Comparison of ENCODE assay signal across 20 cellular contexts in the genomic region with DNA sequence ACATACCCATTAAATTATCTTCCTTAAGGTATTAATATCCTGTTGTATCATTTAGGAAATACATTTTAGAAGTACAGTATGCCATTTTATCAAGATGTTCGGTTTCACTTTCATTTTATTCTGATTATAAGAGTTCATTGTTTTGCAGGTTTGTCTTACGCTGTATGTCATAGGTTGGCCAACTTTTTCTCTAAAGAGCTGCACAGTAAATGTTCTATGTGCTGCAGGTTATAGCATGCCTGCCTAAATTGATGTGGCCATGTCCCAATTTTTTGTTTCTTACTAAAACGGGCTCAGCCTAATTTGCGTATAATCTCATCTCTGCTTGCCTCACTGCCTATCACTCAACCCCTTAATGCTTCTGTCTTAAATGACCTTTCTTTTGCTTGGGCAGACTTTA.
DNase-seq lines count a peak whose midpoint lies in the region; ATAC-seq and TF ChIP-seq lines count a peak whose summit lies in the region.
"Had no signal": no experiment of that assay in that cellular context is flagged by ENCODE, and none has a peak within 500 bp of the region (broad histone marks: within the 10 kb centered on the region; RNA-seq: fewer than 3 reads in every experiment).

No MANE protein-coding gene starts in this region.

- peaks cover 9% of the 10 kb centered on the region for H3K27me3 Mint-ChIP-seq in CD8-positive, alpha-beta T cell (ENCODE audit: low read depth)
- H3K27me3 Mint-ChIP-seq: type B pancreatic cell had no signal

- H3F3A ChIP-seq in Loucy (ENCODE audit: low read depth), result no peaks in the 10 kb centered on the region

- H3K27ac Mint-ChIP-seq in CD8-positive, alpha-beta T cell, result no peak overlapping the region
- H3K27ac Mint-ChIP-seq: stimulated activated naive CD8-positive, alpha-beta T cell treated with anti-CD3 and anti-CD28 coated beads, Interleukin-15, Interleukin-2, amounts not matched to agents 100 ng/mL and 50 ng/mL, for 24 hours; type B pancreatic cell had no signal

- no peak for ATAC-seq in CD8-positive, alpha-beta T cell
- ATAC-seq in HG02870 (IDR thresholded peaks at IDR 0.05; ENCODE audit: unreplicated experiment), result no peak

- 4% methylated on average over 4 of the region's 4 CpGs for WGBS in mammary epithelial cell (ENCODE audit: low coverage, missing lambda C conversion rate)

- no peaks in the 10 kb centered on the region for H3K9me3 ChIP-seq in CD8-positive, alpha-beta T cell (ENCODE audit: low read length)
- H3K9me3 ChIP-seq in Loucy (ENCODE audit: insufficient read depth, low read depth, low read length) (no peaks in the 10 kb centered on the region), mammary epithelial cell (replicated peaks; ENCODE audit: insufficient read depth, low read length) (no peaks in the 10 kb centered on the region), osteoblast (ENCODE audit: low read depth, low read length) (no peaks in the 10 kb centered on the region), SJCRH30 (replicated peaks) (peaks cover 5% of the 10 kb centered on the region)
- H3K9me3 ChIP-seq: ovary, Peyer's patch, SK-N-SH had no signal

- dilution Hi-C loops in mammary epithelial cell (cut with HindIII; ENCODE audit: low sequenced_read_pairs), result no loop called here

- BruUV-seq in mammary epithelial cell (replicated peaks; lab: Mats Ljungman, UMichigan), result no TSS peak

- no peaks in the 10 kb centered on the region for H3K9me2 ChIP-seq in Loucy (replicated peaks; ENCODE audit: low read depth, low read length)
- H3K9me2 ChIP-seq: SK-N-SH had no signal

- H3K4me3 Mint-ChIP-seq in CD8-positive, alpha-beta T cell, result no peak overlapping the region
- H3K4me3 Mint-ChIP-seq: stimulated activated naive CD8-positive, alpha-beta T cell treated with anti-CD3 and anti-CD28 coated beads, Interleukin-15, Interleukin-2, amounts not matched to agents 100 ng/mL and 50 ng/mL, for 24 hours; type B pancreatic cell had no signal

- H3K27ac ChIP-seq in CD8-positive, alpha-beta T cell (ENCODE audit: low read depth, low read length), result no peak overlapping the region
- H3K27ac ChIP-seq in mammary epithelial cell (ENCODE audit: insufficient read depth, low read depth, low read length) (peak overlapping the region; percentile 46), osteoblast (ENCODE audit: low read depth, low read length) (no peak overlapping the region), SJCRH30 (no peak overlapping the region)
- H3K27ac ChIP-seq: BLaER1 treated with 17β-estradiol and CSF1 and Interleukin-3, amounts not matched to agents 10 nM and 100 nM; hepatocyte; ovary; Peyer's patch had no signal

- POLR2A ChIA-PET in CD8-positive, alpha-beta T cell (lab: Charles Lee), result no interaction called here

- H3K4me3 ChIP-seq in CD8-positive, alpha-beta T cell (ENCODE audit: low read depth, low read length), result peak overlapping the region; percentile 0
- peak overlapping the region; percentile 51 for H3K4me3 ChIP-seq in Loucy (ENCODE audit: low read length, poor library complexity, severe bottlenecking)
- peak overlapping the region; percentile 33 to 45 (median 44) for H3K4me3 ChIP-seq in mammary epithelial cell (replicated peaks in 1 of 3; ENCODE audit: insufficient read depth in 1 of 3, low read depth in 2 of 3, low read length in 3 of 3)
- H3K4me3 ChIP-seq in osteoblast (ENCODE audit: insufficient read depth, low read length), result no peak overlapping the region
- H3K4me3 ChIP-seq in SJCRH30, result no peak overlapping the region
- H3K4me3 ChIP-seq: BLaER1 treated with 17β-estradiol and CSF1 and Interleukin-3, amounts not matched to agents 10 nM and 100 nM; hepatocyte; lung; ovary; Peyer's patch had no signal

- H3K27me3 ChIP-seq in CD8-positive, alpha-beta T cell (ENCODE audit: insufficient read depth, low read length), result no peaks in the 10 kb centered on the region
- H3K27me3 ChIP-seq in Loucy (ENCODE audit: insufficient read depth, low read length, poor library complexity, severe bottlenecking) (no peaks in the 10 kb centered on the region), mammary epithelial cell (ENCODE audit: insufficient read depth, low read length) (no peaks in the 10 kb centered on the region), osteoblast (ENCODE audit: insufficient read depth, low read length) (no peaks in the 10 kb centered on the region), SJCRH30 (0 out of 2 replicates have a peak, but pooled peaks cover 4% of the 10 kb centered on the region)
- H3K27me3 ChIP-seq: BLaER1 treated with 17β-estradiol and CSF1 and Interleukin-3, amounts not matched to agents 10 nM and 100 nM; hepatocyte; ovary; Peyer's patch had no signal

- H3K4me1 Mint-ChIP-seq in CD8-positive, alpha-beta T cell (ENCODE audit: low read depth), result peaks cover 9% of the 10 kb centered on the region

- H3K36me3 ChIP-seq in CD8-positive, alpha-beta T cell (ENCODE audit: insufficient read depth, low read length), result no peaks in the 10 kb centered on the region
- H3K36me3 ChIP-seq in Loucy (ENCODE audit: insufficient read depth, low read length), result no peaks in the 10 kb centered on the region
- no peaks in the 10 kb centered on the region for H3K36me3 ChIP-seq in mammary epithelial cell (ENCODE audit: insufficient read depth, low read length)
- H3K36me3 ChIP-seq in osteoblast (ENCODE audit: insufficient read depth, low read length), result no peaks in the 10 kb centered on the region
- H3K36me3 ChIP-seq in SJCRH30, result no peaks in the 10 kb centered on the region
- H3K36me3 ChIP-seq: BLaER1 treated with 17β-estradiol and CSF1 and Interleukin-3, amounts not matched to agents 10 nM and 100 nM; ovary; Peyer's patch had no signal

- H3K79me2 ChIP-seq in Loucy (ENCODE audit: insufficient read depth, low read length) (no peaks in the 10 kb centered on the region), mammary epithelial cell (ENCODE audit: insufficient read depth, low read length) (no peaks in the 10 kb centered on the region), osteoblast (ENCODE audit: insufficient read depth, low read length) (no peaks in the 10 kb centered on the region)

- H3K4me2 ChIP-seq in Loucy (ENCODE audit: low read depth, low read length, poor library complexity, severe bottlenecking), result peak overlapping the region; percentile 44
- H3K4me2 ChIP-seq in mammary epithelial cell (ENCODE audit: insufficient read depth, low read depth, low read length), result peak overlapping the region; percentile 77
- H3K4me2 ChIP-seq in osteoblast (ENCODE audit: insufficient read depth, low read length), result peak overlapping the region; percentile 25
- H3K4me2 ChIP-seq: hepatocyte, SK-N-SH had no signal

- H3K36me3 Mint-ChIP-seq in CD8-positive, alpha-beta T cell, result no peaks in the 10 kb centered on the region

- no peak overlapping the region for H3K9ac ChIP-seq in Loucy (ENCODE audit: low read depth, low read length, poor library complexity, severe bottlenecking)
- H3K9ac ChIP-seq in mammary epithelial cell (ENCODE audit: insufficient read depth, low read length), result no peak overlapping the region
- H3K9ac ChIP-seq: BLaER1 treated with 17β-estradiol and CSF1 and Interleukin-3, amounts not matched to agents 10 nM and 100 nM; SK-N-SH had no signal

- intact Hi-C loops in CD8-positive, alpha-beta T cell (cut with DNase I, micrococcal nuclease), result no loop called here
- intact Hi-C loops in mammary epithelial cell (cut with micrococcal nuclease), result no loop called here

- H2AFZ ChIP-seq in Loucy (ENCODE audit: low read length) (peak overlapping the region; percentile 85), mammary epithelial cell (ENCODE audit: low read depth, low read length) (peak overlapping the region; percentile 88), osteoblast (ENCODE audit: low read length) (peak overlapping the region; percentile 38)
- H2AFZ ChIP-seq: hepatocyte had no signal

- no peaks in the 10 kb centered on the region for H3K9me3 Mint-ChIP-seq in CD8-positive, alpha-beta T cell
- H3K9me3 Mint-ChIP-seq: stimulated activated naive CD8-positive, alpha-beta T cell treated with anti-CD3 and anti-CD28 coated beads, Interleukin-15, Interleukin-2, amounts not matched to agents 100 ng/mL and 50 ng/mL, for 24 hours; type B pancreatic cell had no signal

- H3K4me1 ChIP-seq in CD8-positive, alpha-beta T cell (ENCODE audit: insufficient read depth, low read length), result no peaks in the 10 kb centered on the region
- peaks cover 6% of the 10 kb centered on the region for H3K4me1 ChIP-seq in Loucy (ENCODE audit: insufficient read depth, low read length, poor library complexity, severe bottlenecking)
- peaks cover 3% of the 10 kb centered on the region for H3K4me1 ChIP-seq in mammary epithelial cell (ENCODE audit: insufficient read depth, low read length)
- H3K4me1 ChIP-seq in osteoblast (ENCODE audit: insufficient read depth, low read length), result peaks cover 20% of the 10 kb centered on the region
- H3K4me1 ChIP-seq in SJCRH30, result peaks cover 7% of the 10 kb centered on the region; the same call in 1 of the 2 replicates
- H3K4me1 ChIP-seq: BLaER1 treated with 17β-estradiol and CSF1 and Interleukin-3, amounts not matched to agents 10 nM and 100 nM; Peyer's patch had no signal

- DNase-seq in CD8-positive, alpha-beta T cell, result no peak
- DNase-seq in mammary epithelial cell, result peak; percentile 72
- no peak for DNase-seq in osteoblast (ENCODE audit: insufficient read length, low spot score, missing footprints)
- DNase-seq in GM13976 (ENCODE audit: low spot score), result no peak
- no peak for DNase-seq in SJCRH30
- no peak for DNase-seq in T1000 (lab: John Stamatoyannopoulos, UW)
- DNase-seq: activated CD4-positive, alpha-beta T cell treated with anti-CD3 and anti-CD28 coated beads for 4 hours; activated effector memory CD4-positive, alpha-beta T cell treated with Interleukin-2 at 50 U/mL for 16 hours; DMS153; NCI-H1694 treated with DMSO at 0.1 percent for 48 hours; ovary; Peyer's patch; SK-N-SH had no signal

- TF ChIP-seq CTCF in CD8-positive, alpha-beta T cell (IDR thresholded peaks at IDR 0.05), result no peak
- no peak for TF ChIP-seq CTCF in Loucy (conservative IDR thresholded peaks at IDR 0.05; ENCODE audit: low read length)
- TF ChIP-seq CTCF in mammary epithelial cell (conservative IDR thresholded peaks at IDR 0.05 in 1 of 2, IDR thresholded peaks at IDR 0.05 in 1 of 2; ENCODE audit: extremely low read depth in 1 of 2, insufficient read depth in 1 of 2, low read depth in 1 of 2, low read length in 2 of 2), result no peak
- no peak for TF ChIP-seq CTCF in osteoblast (IDR thresholded peaks at IDR 0.05; ENCODE audit: extremely low read depth, low read depth, low read length)
- no peak for TF ChIP-seq CTCF in GM13976 (IDR thresholded peaks at IDR 0.05; ENCODE audit: borderline replicate concordance, control extremely low read depth, extremely low read depth, insufficient read depth, missing control alignments)

- CTCF ChIA-PET in CD8-positive, alpha-beta T cell (lab: Charles Lee), result no interaction called here
- CTCF ChIA-PET in mammary epithelial cell (lab: Charles Lee; ENCODE audit: low non-redundant PET), result no interaction called here

- in situ Hi-C loops in mammary epithelial cell (cut with MboI; ENCODE audit: low sequenced_read_pairs in 2 of 2) (no loop called here), GM13976 (cut with MboI; ENCODE audit: low sequenced_read_pairs, unreplicated experiment) (no loop called here)

- H4K20me1 ChIP-seq in Loucy (ENCODE audit: insufficient read depth, low read length, poor library complexity, severe bottlenecking) (no peaks in the 10 kb centered on the region), mammary epithelial cell (ENCODE audit: insufficient read depth, low read length) (no peaks in the 10 kb centered on the region), osteoblast (ENCODE audit: insufficient read depth, low read length) (no peaks in the 10 kb centered on the region)
- H4K20me1 ChIP-seq: BLaER1 treated with 17β-estradiol and CSF1 and Interleukin-3, amounts not matched to agents 10 nM and 100 nM had no signal

Comparison
In these comparisons a context has a peak if more than half of its experiments do, and no peak if none do; other contexts are left out.
1. H3K4me3 ChIP-seq: peak in CD8-positive, alpha-beta T cell (single experiment), Loucy (single experiment) and mammary epithelial cell (3 of 3); none in osteoblast (single experiment) and SJCRH30 (single experiment).
2. H2AFZ ChIP-seq: peak in every context shown above with its lines; median percentile 88 in mammary epithelial cell; 85 in Loucy; 38 in osteoblast.
3. H3K4me2 ChIP-seq: peak in every context shown above with its lines; median percentile 77 in mammary epithelial cell; 44 in Loucy; 25 in osteoblast.